1 cellular context compared by ENCODE assay signal in genomic region chr12:20450591-20450990, GRCh38.
TF ChIP-seq lines count a peak whose summit lies in the region.

No MANE protein-coding gene starts in this region.

TF ChIP-seq in GM23338, 12 proteins besides CTCF, POLR2A, EP300 and RAD21 (continued from another document):
- no peak for TF ChIP-seq ZNF462 (CRISPR knock-in tag; IDR thresholded peaks at IDR 0.05)
- TF ChIP-seq EZH2 (IDR thresholded peaks at IDR 0.05; ENCODE audit: low read depth, unreplicated experiment): no peak
- TF ChIP-seq STAT1 (IDR thresholded peaks at IDR 0.05; ENCODE audit: unreplicated experiment): no peak
- TF ChIP-seq NANOG (IDR thresholded peaks at IDR 0.05; ENCODE audit: borderline replicate concordance): no peak
- TF ChIP-seq ETS1 (IDR thresholded peaks at IDR 0.05): no peak
- no peak for TF ChIP-seq CREB1 (CRISPR knock-in tag; IDR thresholded peaks at IDR 0.05; ENCODE audit: low read depth)
- TF ChIP-seq JUNB (IDR thresholded peaks at IDR 0.05; ENCODE audit: unreplicated experiment): no peak
